ENCODE assay signal across 20 cellular contexts in genomic region chr7:153930681-153931080, GRCh38.
"Had no signal": no experiment of that assay in that cellular context is flagged by ENCODE, and none has a peak within 500 bp of the region (broad histone marks: within the 10 kb centered on the region; RNA-seq: fewer than 3 reads in every experiment).

No MANE protein-coding gene starts in this region.

- DNase-seq: naive thymus-derived CD4-positive, alpha-beta T cell; natural killer cell; occipital lobe; ovary; posterior cingulate gyrus; psoas muscle; right cardiac atrium; right lobe of liver; sigmoid colon; small intestine; stimulated activated CD4-positive, alpha-beta T cell treated with anti-CD3 and anti-CD28 coated beads, Interleukin-15, amount 100 ng/mL, for 24 hours; stimulated activated CD4-positive, alpha-beta T cell treated with anti-CD3 and anti-CD28 coated beads, Interleukin-2, amount 100 ng/mL, for 24 hours; stimulated activated CD4-positive, alpha-beta T cell treated with anti-CD3 and anti-CD28 coated beads, Interleukin-2, amount 100 ng/mL, for 48 hours; stimulated activated CD4-positive, alpha-beta T cell treated with anti-CD3 and anti-CD28 coated beads, Interleukin-4, amount 100 ng/mL, for 24 hours; stimulated activated naive B cell treated with anti-CD40 and anti-IgM and Interleukin-4, amounts not matched to agents 10 μg/mL and 1 μg/mL and 100 μg/mL, for 72 hours; stimulated activated naive CD4-positive, alpha-beta T cell treated with Interleukin-2 at 50 U/mL for 16 hours; stomach; testis; trophoblast cell; upper lobe of left lung had no signal
